In genomic region chr17:879546-879945, GRCh38 we compare ENCODE assay signal across 8 cellular contexts.
DNase-seq lines count a peak whose midpoint lies in the region; ATAC-seq, FAIRE-seq and TF ChIP-seq lines count a peak whose summit lies in the region.

No MANE protein-coding gene starts in this region.

- TF ChIP-seq EP300 in K562 (IDR thresholded peaks at IDR 0.05; ENCODE audit: low read length) = no peak

- POLR2A ChIA-PET in K562 (lab: Yijun Ruan, JAX) = interaction anchor here (0.7 kb wide), 1 partner anchor 30 kb away, joined by 4 read pairs; no protein-coding TSS in a partner anchor

- no TSS peak for BruUV-seq in K562 (replicated peaks; lab: Mats Ljungman, UMichigan)

- CTCF ChIA-PET in K562 (lab: Yijun Ruan, JAX; ENCODE audit: low intra/inter-chr PET ratio) = interaction anchor here (0.6 to 0.7 kb wide), 2 partner anchors 102 to 117 kb away, joined by 3 read pairs; partner anchors contain the start of gene TIMM22

- in situ Hi-C loops in K562 (cut with MboI) = no loop called here

- H3K36me3 ChIP-seq in Karpas-422 (ENCODE audit: insufficient read depth, low read length) = no peaks in the 10 kb centered on the region
- H3K36me3 ChIP-seq in K562 (ENCODE audit: control insufficient read depth, insufficient read depth, low read length) = no peaks in the 10 kb centered on the region
- H3K36me3 ChIP-seq in iPS-20b (ENCODE audit: insufficient read depth, low read depth, low read length) = no peaks in the 10 kb centered on the region

- ATAC-seq in K562 = peak; percentile 88

- H3K27ac ChIP-seq in Karpas-422 (ENCODE audit: low read length) (no peak overlapping the region), K562 (ENCODE audit: extremely low read depth, low read depth, low read length) (no peak overlapping the region), iPS-20b (ENCODE audit: low read length) (no peak overlapping the region)

- H2AFZ ChIP-seq in Karpas-422 (ENCODE audit: low read length) (no peak overlapping the region), K562 (ENCODE audit: low read depth, low read length) (no peak overlapping the region; the same call in 1 of the 2 replicates)

- peak; percentile 59 to 64 (median 62); a peak in 5 of 6 replicates for TF ChIP-seq CTCF in K562 (IDR thresholded peaks at IDR 0.05 in 2 of 3, conservative IDR thresholded peaks at IDR 0.05 in 1 of 3; ENCODE audit: insufficient read depth in 2 of 3, low read depth in 1 of 3, low read length in 3 of 3)

- WGBS in K562 (ENCODE audit: insufficient coverage, low coverage, missing lambda C conversion rate) = 20% methylated on average over 16 of the region's 16 CpGs

- no peak for TF ChIP-seq POLR2A in K562 (conservative IDR thresholded peaks at IDR 0.05)

- DNase-seq in COLO829 (ENCODE audit: low spot score) (peak; percentile 77), Karpas-422 (peak; percentile 90), T-helper 22 cell (ENCODE audit: low read depth) (peak; percentile 42), K562 (ENCODE audit: extremely low read depth in 1 of 4, low spot score in 3 of 4) (peak; percentile 58 to 76 (median 61)), NCI-H1694 treated with DMSO at 0.1 percent for 48 hours (lab: John Stamatoyannopoulos, UW) (no peak), hippocampal formation (lab: John Stamatoyannopoulos, UW) (no peak)
- DNase-seq in stimulated activated CD4-positive, alpha-beta T cell treated with anti-CD3 and anti-CD28 coated beads, Interleukin-12 subunit alpha, Interleukin-12 subunit beta, amount 100 ng/mL, for 48 hours (ENCODE audit: low read depth in 2 of 3, low spot score in 1 of 3) = peak; percentile 29 to 59 (median 56)

- H3K4me1 ChIP-seq in Karpas-422 (ENCODE audit: low read length) = peaks cover 8% of the 10 kb centered on the region
- no peaks in the 10 kb centered on the region; a peak in 1 of 5 replicates for H3K4me1 ChIP-seq in K562 (replicated peaks in 1 of 2; ENCODE audit: control insufficient read depth in 2 of 2, insufficient read depth in 2 of 2, low read length in 2 of 2)
- H3K4me1 ChIP-seq in iPS-20b (ENCODE audit: insufficient read depth, low read length) = peaks cover 17% of the 10 kb centered on the region; the same call in 1 of the 2 replicates

- H3K4me2 ChIP-seq in Karpas-422 (ENCODE audit: low read depth, low read length, poor library complexity, severe bottlenecking) = no peak overlapping the region
- H3K4me2 ChIP-seq in K562 (ENCODE audit: insufficient read depth, low read length) = no peak overlapping the region

- H4K20me1 ChIP-seq in Karpas-422 (ENCODE audit: insufficient read depth, low read depth, low read length) (no peaks in the 10 kb centered on the region), K562 (replicated peaks; ENCODE audit: control insufficient read depth, insufficient read depth, low read length) (no peaks in the 10 kb centered on the region)

- no peak overlapping the region for H3K9ac ChIP-seq in Karpas-422 (ENCODE audit: low read length)
- no peak overlapping the region for H3K9ac ChIP-seq in K562 (ENCODE audit: insufficient read depth in 1 of 2, low read depth in 2 of 2, low read length in 2 of 2)
- H3K9ac ChIP-seq in iPS-20b (ENCODE audit: low read depth, low read length) = peak overlapping the region; percentile 7; the same call in 1 of the 2 replicates

- no peaks in the 10 kb centered on the region for H3K9me3 ChIP-seq in Karpas-422 (ENCODE audit: low read length)
- H3K9me3 ChIP-seq in K562 (replicated peaks; ENCODE audit: control insufficient read depth, insufficient read depth, low read depth, low read length) = no peaks in the 10 kb centered on the region
- H3K9me3 ChIP-seq in iPS-20b (ENCODE audit: insufficient read depth, low read depth, low read length) = no peaks in the 10 kb centered on the region

- H3K9me1 ChIP-seq in K562 (ENCODE audit: control insufficient read depth, insufficient read depth, low read length) = no peaks in the 10 kb centered on the region

- intact Hi-C loops in K562 (cut with micrococcal nuclease) = no loop called here

- no peaks in the 10 kb centered on the region for H3K79me2 ChIP-seq in Karpas-422 (ENCODE audit: low read length)
- H3K79me2 ChIP-seq in K562 (ENCODE audit: control insufficient read depth, insufficient read depth, low read length) = no peaks in the 10 kb centered on the region

- H3K27me3 ChIP-seq in Karpas-422 (ENCODE audit: low read length) (no peaks in the 10 kb centered on the region), K562 (ENCODE audit: control insufficient read depth in 2 of 2, insufficient read depth in 2 of 2, low read length in 2 of 2) (peaks cover 2 to 3% of the 10 kb centered on the region in 2 experiments; a peak in 4 of 5 replicates), iPS-20b (ENCODE audit: insufficient read depth, low read length) (no peaks in the 10 kb centered on the region)

- no peak overlapping the region for H3K4me3 ChIP-seq in Karpas-422 (ENCODE audit: low read length)
- H3K4me3 ChIP-seq in K562 = no peak overlapping the region
- H3K4me3 ChIP-seq in iPS-20b (ENCODE audit: low read length) = no peak overlapping the region

- FAIRE-seq in K562 (lab: Jason Lieb, UNC) = peak; percentile 74

- peak in 1 of 2 experiments; percentile 58; a peak in 3 of 4 replicates for TF ChIP-seq RAD21 in K562 (CRISPR knock-in tag; conservative IDR thresholded peaks at IDR 0.05 in 1 of 2, IDR thresholded peaks at IDR 0.05 in 1 of 2)

- H3K9me2 ChIP-seq in Karpas-422 (replicated peaks; ENCODE audit: insufficient read depth, low read length) = no peaks in the 10 kb centered on the region

TF ChIP-seq in K562, 482 proteins besides CTCF, POLR2A, EP300 and RAD21:
- TF ChIP-seq GTF2A2 (tag; IDR thresholded peaks at IDR 0.05) (no peak), RCOR1 (IDR thresholded peaks at IDR 0.05; ENCODE audit: borderline replicate concordance in 1 of 2, low read depth in 2 of 2, low read length in 2 of 2) (0 out of 4 replicates have a peak, but pooled peaks of 1 of the 2 experiments have one; percentile 15)

Comparison
In these comparisons a context has a peak if more than half of its experiments do, and no peak if none do; other contexts are left out.
1. DNase-seq: peak in COLO829 (single experiment), Karpas-422 (single experiment), T-helper 22 cell (single experiment), K562 (4 of 4) and stimulated activated CD4-positive, alpha-beta T cell treated with anti-CD3 and anti-CD28 coated beads, Interleukin-12 subunit alpha, Interleukin-12 subunit beta, amount 100 ng/mL, for 48 hours (3 of 3); none in NCI-H1694 treated with DMSO at 0.1 percent for 48 hours (single experiment) and hippocampal formation (0 of 2).